Comparison of ENCODE assay signal across 9 cellular contexts in genomic region chr17:9239260-9239820, GRCh38.
DNase-seq lines count a peak whose midpoint lies in the region; ATAC-seq and TF ChIP-seq lines count a peak whose summit lies in the region.
"Had no signal": no experiment of that assay in that cellular context is flagged by ENCODE, and none has a peak within 500 bp of the region (broad histone marks: within the 10 kb centered on the region; RNA-seq: fewer than 3 reads in every experiment).

No MANE protein-coding gene starts in this region.

- H3K27ac Mint-ChIP-seq in MCF 10A (ENCODE audit: low read depth, unreplicated experiment), result no peak overlapping the region
- H3K27ac Mint-ChIP-seq in memory B cell, result no peak overlapping the region
- no peak overlapping the region for H3K27ac Mint-ChIP-seq in Caco-2 (ENCODE audit: unreplicated experiment)

- CTCF ChIA-PET in MCF 10A (lab: Yijun Ruan, JAX), result no interaction called here
- CTCF ChIA-PET in Caco-2 (lab: Charles Lee), result no interaction called here

- H3K27ac ChIP-seq in breast epithelium (peak overlapping the region; percentile 96 to 97), body of pancreas (peak overlapping the region; percentile 72 to 93 (median 78)), upper lobe of left lung (peak overlapping the region; percentile 36 to 86 (median 54))

- 41 to 48% methylated on average over 6 to 24 of the region's 26 CpGs for WGBS in body of pancreas, 2 donors
- 32% methylated on average over 18 of the region's 26 CpGs; no CpG with 5 or more reads in 1 of the 2 donors for whole genome bisulfite sequencing in upper lobe of left lung, 2 donors

- H3K9me3 Mint-ChIP-seq in MCF 10A (ENCODE audit: unreplicated experiment), result no peaks in the 10 kb centered on the region
- no peaks in the 10 kb centered on the region for H3K9me3 Mint-ChIP-seq in memory B cell
- H3K9me3 Mint-ChIP-seq in Caco-2 (ENCODE audit: unreplicated experiment), result no peaks in the 10 kb centered on the region

- BruUV-seq in MCF 10A (replicated peaks; lab: Mats Ljungman, UMichigan), result no TSS peak
- BruUV-seq in Caco-2 (replicated peaks; lab: Mats Ljungman, UMichigan), result no TSS peak

- POLR2A ChIA-PET in MCF 10A (lab: Yijun Ruan, JAX) (no interaction called here), Caco-2 (lab: Charles Lee) (no interaction called here)

- no peak for DNase-seq in breast epithelium (ENCODE audit: low spot score in 2 of 2)
- DNase-seq in MCF 10A (ENCODE audit: unreplicated experiment), result no peak
- DNase-seq in body of pancreas, result peak in 3 of 4 donors; percentile 31 to 46 (median 43)
- peak in 1 of 2 donors; percentile 56 for DNase-seq in memory B cell (ENCODE audit: low spot score in 2 of 2)
- peak; percentile 33 to 67 for DNase-seq in upper lobe of left lung
- no peak for DNase-seq in Caco-2

- H3K4me1 ChIP-seq in breast epithelium (peaks cover 0 to 5% of the 10 kb centered on the region in 2 donors), body of pancreas (peaks cover 27% of the 10 kb centered on the region), upper lobe of left lung (peaks cover 16 to 28% (median 26%) of the 10 kb centered on the region in 4 donors), Caco-2 (no peaks in the 10 kb centered on the region)

- TF ChIP-seq CTCF in breast epithelium (IDR thresholded peaks at IDR 0.05), result no peak
- no peak for TF ChIP-seq CTCF in MCF 10A (IDR thresholded peaks at IDR 0.05; ENCODE audit: unreplicated experiment)
- TF ChIP-seq CTCF in body of pancreas (IDR thresholded peaks at IDR 0.05), result no peak
- TF ChIP-seq CTCF in upper lobe of left lung (IDR thresholded peaks at IDR 0.05), result no peak
- TF ChIP-seq CTCF in Caco-2 (IDR thresholded peaks at IDR 0.05; ENCODE audit: insufficient read depth in 1 of 2, low read depth in 1 of 2, low read length in 1 of 2, severe bottlenecking in 1 of 2, unreplicated experiment in 1 of 2), result no peak

- H3K36me3 Mint-ChIP-seq in MCF 10A (ENCODE audit: insufficient read depth, unreplicated experiment) (no peaks in the 10 kb centered on the region), memory B cell (no peaks in the 10 kb centered on the region), Caco-2 (ENCODE audit: insufficient read depth, unreplicated experiment) (no peaks in the 10 kb centered on the region)

- H3K4me1 Mint-ChIP-seq in MCF 10A (ENCODE audit: insufficient read depth, unreplicated experiment), result no peaks in the 10 kb centered on the region
- H3K4me1 Mint-ChIP-seq in memory B cell, result peaks cover 10% of the 10 kb centered on the region
- no peaks in the 10 kb centered on the region for H3K4me1 Mint-ChIP-seq in Caco-2 (ENCODE audit: low read depth, unreplicated experiment)

- no peak for TF ChIP-seq EP300 in upper lobe of left lung (IDR thresholded peaks at IDR 0.05)

- H3K27me3 ChIP-seq in breast epithelium (no peaks in the 10 kb centered on the region), body of pancreas (no peaks in the 10 kb centered on the region), upper lobe of left lung (no peaks in the 10 kb centered on the region), Caco-2 (replicated peaks; ENCODE audit: control insufficient read depth, insufficient read depth, low read length) (no peaks in the 10 kb centered on the region)
- H3K27me3 ChIP-seq: SJSA1 had no signal

- H3K9me3 ChIP-seq in breast epithelium (no peaks in the 10 kb centered on the region), body of pancreas (no peaks in the 10 kb centered on the region), upper lobe of left lung (no peaks in the 10 kb centered on the region), Caco-2 (no peaks in the 10 kb centered on the region)
- H3K9me3 ChIP-seq: SJSA1 had no signal

- ATAC-seq in body of pancreas (no peak), memory B cell (ENCODE audit: low read depth) (no peak), upper lobe of left lung (ENCODE audit: low FRiP score in 2 of 2) (no peak), HG02970 (IDR thresholded peaks at IDR 0.05; ENCODE audit: low FRiP score, unreplicated experiment) (no peak), HG02884 (IDR thresholded peaks at IDR 0.05; ENCODE audit: unreplicated experiment) (no peak)

- intact Hi-C loops in breast epithelium (cut with DNase I; ENCODE audit: low total_unique reads) (no loop called here), MCF 10A (cut with micrococcal nuclease) (no loop called here), body of pancreas (cut with DNase I) (no loop called here), Caco-2 (cut with micrococcal nuclease; ENCODE audit: unreplicated experiment) (no loop called here)

- no peak for TF ChIP-seq POLR2A in breast epithelium (IDR thresholded peaks at IDR 0.05)
- TF ChIP-seq POLR2A in body of pancreas (IDR thresholded peaks at IDR 0.05), result no peak
- TF ChIP-seq POLR2A in upper lobe of left lung (IDR thresholded peaks at IDR 0.05), result no peak

- H3K4me3 ChIP-seq in breast epithelium (peak overlapping the region; percentile 7 to 78 (median 66)), body of pancreas (no peak overlapping the region), upper lobe of left lung (peak overlapping the region; percentile 33 to 61 (median 48)), Caco-2 (ENCODE audit: low read depth, low read length) (no peak overlapping the region)

- H3K27me3 Mint-ChIP-seq in MCF 10A (ENCODE audit: insufficient read depth, unreplicated experiment) (no peaks in the 10 kb centered on the region), memory B cell (peaks cover 3% of the 10 kb centered on the region), Caco-2 (ENCODE audit: insufficient read depth, unreplicated experiment) (no peaks in the 10 kb centered on the region)

- no peak overlapping the region for H3K4me3 Mint-ChIP-seq in MCF 10A (ENCODE audit: unreplicated experiment)
- peak overlapping the region; percentile 79 for H3K4me3 Mint-ChIP-seq in memory B cell
- no peak overlapping the region for H3K4me3 Mint-ChIP-seq in Caco-2 (ENCODE audit: unreplicated experiment)

- H3K36me3 ChIP-seq in breast epithelium (no peaks in the 10 kb centered on the region), body of pancreas (replicated peaks in 1 of 2; ENCODE audit: insufficient read depth in 1 of 2, low read depth in 2 of 2) (no peaks in the 10 kb centered on the region), upper lobe of left lung (no peaks in the 10 kb centered on the region), Caco-2 (ENCODE audit: control insufficient read depth, insufficient read depth, low read length) (no peaks in the 10 kb centered on the region)
- H3K36me3 ChIP-seq: SJSA1 had no signal

Comparison
In these comparisons a context has a peak if more than half of its experiments do, and no peak if none do; other contexts are left out.
1. DNase-seq: peak in body of pancreas (3 of 4) and upper lobe of left lung (2 of 2); none in breast epithelium (0 of 2), MCF 10A (single experiment) and Caco-2 (0 of 2).
2. H3K4me3 ChIP-seq: peak in breast epithelium (3 of 3) and upper lobe of left lung (4 of 4); none in body of pancreas (0 of 2) and Caco-2 (single experiment).
3. Peak in every context shown above with its lines, with median percentiles within 50 percentile points of each other: H3K27ac ChIP-seq.